In the genomic region with DNA sequence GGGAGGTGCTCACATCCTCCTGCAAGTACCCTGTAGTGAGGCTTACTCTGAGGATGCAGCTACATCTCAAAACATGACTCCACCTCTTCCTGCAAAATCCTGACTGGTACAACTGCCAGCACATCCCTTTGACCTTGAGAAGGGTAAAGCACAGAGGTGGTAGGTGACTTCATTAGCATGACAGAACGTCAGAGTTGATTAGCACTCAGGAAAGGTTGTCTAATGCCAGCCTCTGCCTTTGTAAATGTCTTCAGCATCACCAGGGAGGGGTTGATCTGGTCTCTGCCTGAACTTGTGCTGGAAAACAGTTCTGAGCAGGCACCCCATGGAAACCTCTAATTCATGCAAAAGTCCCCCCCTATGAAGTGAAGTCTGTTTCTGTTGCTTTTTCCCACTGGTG, we compare ENCODE assay signal across 7 cellular contexts.
"Had no signal": no experiment of that assay in that cellular context is flagged by ENCODE, and none has a peak within 500 bp of the region (broad histone marks: within the 10 kb centered on the region; RNA-seq: fewer than 3 reads in every experiment).

No MANE protein-coding gene starts in this region.

- H3K27ac ChIP-seq: GM23248, HL-60 had no signal

- H3K36me3 Mint-ChIP-seq: IgD-negative memory B cell had no signal

- H3K4me3 Mint-ChIP-seq: H9, IgD-negative memory B cell had no signal

- H3K4me3 ChIP-seq: GM23248 had no signal

- ATAC-seq: HepG2 had no signal

- H3K27me3 Mint-ChIP-seq: IgD-negative memory B cell had no signal

- H2AFZ ChIP-seq: GM23248 had no signal

- H3K27ac Mint-ChIP-seq: IgD-negative memory B cell had no signal

- H3K9me3 Mint-ChIP-seq: H9 had no signal

- DNase-seq: GM23248, H9, HCEC 1CT, KBM-7 had no signal
